ENCODE assay signal across 22 cellular contexts in the genomic region with DNA sequence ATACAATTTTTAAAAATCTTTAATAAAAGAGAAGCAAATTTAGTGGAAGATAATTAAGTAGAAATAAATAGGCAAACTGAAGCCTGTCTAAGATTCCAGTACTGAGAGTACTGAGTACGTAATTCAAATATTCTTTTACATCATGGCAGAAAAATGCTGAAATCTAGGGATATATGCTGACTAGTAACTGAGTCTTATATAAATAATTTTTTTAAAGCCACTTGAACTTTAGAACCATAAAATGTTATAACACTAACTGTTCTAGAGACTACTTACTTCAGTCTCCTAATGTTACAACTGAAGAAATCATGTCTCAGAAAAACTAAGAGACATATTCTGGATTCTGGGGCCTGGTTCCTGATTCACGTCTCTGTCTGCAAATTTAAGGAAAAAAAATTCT.
DNase-seq lines count a peak whose midpoint lies in the region; ATAC-seq and TF ChIP-seq lines count a peak whose summit lies in the region.
"Had no signal": no experiment of that assay in that cellular context is flagged by ENCODE, and none has a peak within 500 bp of the region (broad histone marks: within the 10 kb centered on the region; RNA-seq: fewer than 3 reads in every experiment).

No MANE protein-coding gene starts in this region.

- no peak overlapping the region for H2AK5ac ChIP-seq in mesenchymal stem cell (ENCODE audit: low read length, severe bottlenecking)

- H3K36me3 ChIP-seq in KMS-11 (ENCODE audit: insufficient read depth) (no peaks in the 10 kb centered on the region), mesenchymal stem cell (ENCODE audit: control insufficient read depth in 1 of 2, insufficient read depth in 2 of 2, low read depth in 1 of 2, low read length in 2 of 2) (no peaks in the 10 kb centered on the region)
- no peaks in the 10 kb centered on the region for H3K36me3 ChIP-seq in effector memory CD4-positive, alpha-beta T cell (ENCODE audit: control insufficient read depth, insufficient read depth, low read length)

- H4K8ac ChIP-seq in mesenchymal stem cell (ENCODE audit: low read length): no peak overlapping the region

- H3K4me3 ChIP-seq in AG04449 (ENCODE audit: low read depth, low read length) (no peak overlapping the region), KMS-11 (IDR thresholded peaks at IDR 0.05; ENCODE audit: insufficient read depth, low read depth, low read length) (no peak overlapping the region), astrocyte of the spinal cord (ENCODE audit: low read depth, low read length) (no peak overlapping the region), mesenchymal stem cell (ENCODE audit: insufficient read depth in 1 of 2, low read depth in 1 of 2, low read length in 2 of 2) (no peak overlapping the region)
- H3K4me3 ChIP-seq in effector memory CD4-positive, alpha-beta T cell (ENCODE audit: insufficient read depth, low read depth, low read length, poor library complexity, severe bottlenecking): no peak overlapping the region
- H3K4me3 ChIP-seq: dorsolateral prefrontal cortex had no signal

- peaks cover 53% of the 10 kb centered on the region for H3K4me1 ChIP-seq in KMS-11 (ENCODE audit: low read depth, poor library complexity, severe bottlenecking)
- no peaks in the 10 kb centered on the region for H3K4me1 ChIP-seq in mesenchymal stem cell (ENCODE audit: control insufficient read depth, insufficient read depth, low read depth, low read length)
- H3K4me1 ChIP-seq in effector memory CD4-positive, alpha-beta T cell (ENCODE audit: control insufficient read depth, insufficient read depth, low read length, poor library complexity, severe bottlenecking): peaks cover 2% of the 10 kb centered on the region

- no peak overlapping the region for H2AFZ ChIP-seq in KMS-11 (ENCODE audit: low read depth)
- H2AFZ ChIP-seq in mesenchymal stem cell (ENCODE audit: low read depth, low read length): no peak overlapping the region

- no peak overlapping the region for H2BK5ac ChIP-seq in mesenchymal stem cell (ENCODE audit: low read depth, low read length, poor library complexity, severe bottlenecking)

- CTCF ChIA-PET in AG04449 (lab: Yijun Ruan, JAX): no interaction called here

- TF ChIP-seq CTCF in AG04449 (IDR thresholded peaks at IDR 0.05; ENCODE audit: insufficient read depth, low read length, missing control alignments) (no peak), KMS-11 (conservative IDR thresholded peaks at IDR 0.05; ENCODE audit: low read depth, low read length) (no peak), astrocyte of the spinal cord (IDR thresholded peaks at IDR 0.05; ENCODE audit: low read depth, low read length) (no peak)

- H2BK15ac ChIP-seq in mesenchymal stem cell (ENCODE audit: low read depth, poor library complexity, severe bottlenecking): no peak overlapping the region

- ATAC-seq in HG03457 (IDR thresholded peaks at IDR 0.05; ENCODE audit: unreplicated experiment): no peak
- no peak for ATAC-seq in HG02763 (IDR thresholded peaks at IDR 0.05; ENCODE audit: unreplicated experiment)
- ATAC-seq: activated T-cell treated with anti-CD3 and anti-CD28 coated beads, Interleukin-2, amount 50 U/mL, for 72 hours; CD8-positive, alpha-beta T cell; sciatic nerve had no signal

- H3K14ac ChIP-seq in mesenchymal stem cell (ENCODE audit: low read length in 2 of 2): no peak overlapping the region

- H3K9ac ChIP-seq in KMS-11: no peak overlapping the region
- no peak overlapping the region for H3K9ac ChIP-seq in mesenchymal stem cell (ENCODE audit: low read length)

- no peak overlapping the region for H2BK120ac ChIP-seq in mesenchymal stem cell (ENCODE audit: low read depth, low read length)

- DNase-seq in AG04449 (ENCODE audit: low read depth, low spot score) (peak; percentile 21), astrocyte of the spinal cord (ENCODE audit: low read depth, low spot score) (peak; percentile 19), mesenchymal stem cell (peak; percentile 70), D341Med (ENCODE audit: low spot score) (no peak)
- no peak for DNase-seq in effector memory CD4-positive, alpha-beta T cell
- DNase-seq: activated CD4-positive, alpha-beta T cell treated with anti-CD3 and anti-CD28 coated beads for 4 hours; activated naive CD4-positive, alpha-beta T cell treated with anti-CD3 and anti-CD28 coated beads for 36 hours; activated T-cell treated with anti-CD3 and anti-CD28 coated beads, Interleukin-2, amount 50 U/mL, for 72 hours; AML-193; anterior cingulate cortex; CD8-positive, alpha-beta T cell; dorsolateral prefrontal cortex; NCI-H1092 treated with DMSO at 0.1 percent for 48 hours; NCI-H1930; NCI-H2227 treated with DMSO at 0.1 percent for 48 hours; stimulated activated CD8-positive, alpha-beta memory T cell treated with anti-CD3 and anti-CD28 coated beads, Interleukin-4, amount 100 ng/mL, for 48 hours; T-helper 1 cell; trophoblast cell had no signal

- H3K27me3 ChIP-seq in KMS-11 (ENCODE audit: insufficient read depth, low read depth) (no peaks in the 10 kb centered on the region), mesenchymal stem cell (ENCODE audit: control insufficient read depth in 1 of 2, insufficient read depth in 1 of 2, low read length in 2 of 2) (peaks cover 0 to 4% of the 10 kb centered on the region in 2 experiments)
- H3K27me3 ChIP-seq in effector memory CD4-positive, alpha-beta T cell (replicated peaks; ENCODE audit: control insufficient read depth, insufficient read depth, low read length, poor library complexity, severe bottlenecking): no peaks in the 10 kb centered on the region
- H3K27me3 ChIP-seq: dorsolateral prefrontal cortex had no signal

- H3K4me2 ChIP-seq in KMS-11 (peak overlapping the region; percentile 36), mesenchymal stem cell (ENCODE audit: low read length, poor library complexity, severe bottlenecking) (no peak overlapping the region)

- H3K18ac ChIP-seq in mesenchymal stem cell (ENCODE audit: low read depth in 1 of 2, low read length in 2 of 2): no peak overlapping the region

- no peaks in the 10 kb centered on the region for H3K9me3 ChIP-seq in mesenchymal stem cell (ENCODE audit: control insufficient read depth, low read length)
- no peaks in the 10 kb centered on the region for H3K9me3 ChIP-seq in effector memory CD4-positive, alpha-beta T cell (ENCODE audit: control insufficient read depth, low read length)

- POLR2A ChIA-PET in AG04449 (lab: Yijun Ruan, JAX): no interaction called here

- H3K79me2 ChIP-seq in KMS-11 (ENCODE audit: insufficient read depth, low read depth): no peaks in the 10 kb centered on the region

- no peaks in the 10 kb centered on the region for H3K79me1 ChIP-seq in mesenchymal stem cell (replicated peaks; ENCODE audit: low read length, poor library complexity, severe bottlenecking)

- H4K91ac ChIP-seq in mesenchymal stem cell (ENCODE audit: low read length): no peak overlapping the region

- no CpG with 5 or more reads among the region's 2 CpGs for WGBS in mesenchymal stem cell

- H3K27ac ChIP-seq in KMS-11 (no peak overlapping the region), mesenchymal stem cell (ENCODE audit: low read length, poor library complexity, severe bottlenecking) (no peak overlapping the region)
- no peak overlapping the region for H3K27ac ChIP-seq in effector memory CD4-positive, alpha-beta T cell (ENCODE audit: insufficient read depth, low read length, poor library complexity, severe bottlenecking)
- H3K27ac ChIP-seq: dorsolateral prefrontal cortex had no signal

- in situ Hi-C loops in astrocyte of the spinal cord (cut with HindIII; ENCODE audit: low sequenced_read_pairs): no loop called here

- H3K23ac ChIP-seq in mesenchymal stem cell (ENCODE audit: low read length in 2 of 2): no peak overlapping the region

- H2BK12ac ChIP-seq in mesenchymal stem cell (ENCODE audit: low read length in 2 of 2): no peak overlapping the region

- H3K4ac ChIP-seq in mesenchymal stem cell (ENCODE audit: low read depth in 1 of 2, low read length in 2 of 2): no peak overlapping the region

- no peaks in the 10 kb centered on the region for H4K20me1 ChIP-seq in KMS-11 (ENCODE audit: insufficient read depth)

Comparison
In these comparisons a context has a peak if more than half of its experiments do, and no peak if none do; other contexts are left out.
1. DNase-seq: peak in AG04449 (single experiment), astrocyte of the spinal cord (single experiment) and mesenchymal stem cell (single experiment); none in D341Med (single experiment) and effector memory CD4-positive, alpha-beta T cell (0 of 3).